21 cellular contexts compared by ENCODE assay signal in the genomic region with DNA sequence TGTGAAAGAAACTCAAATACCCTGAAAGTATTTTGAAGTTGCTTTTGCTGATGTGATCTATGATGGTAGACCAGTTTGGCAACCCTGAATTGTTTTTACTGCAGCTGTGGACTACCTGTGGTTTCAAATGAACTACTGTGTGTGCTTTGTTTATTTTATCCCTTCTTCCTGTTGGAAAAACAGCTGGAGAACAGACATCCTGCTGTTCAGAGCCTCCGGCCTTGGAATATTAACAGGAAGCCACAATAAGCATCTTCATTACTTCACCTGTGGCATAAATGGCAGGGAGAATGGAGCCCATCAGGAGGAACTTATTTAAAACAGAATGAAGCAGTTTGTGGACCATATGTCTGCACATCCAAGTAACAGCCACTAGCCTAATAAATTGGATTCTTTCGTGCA.
A peak's percentile ranks its signal among the peaks of the same experiment; 100 is the strongest.
DNase-seq lines count a peak whose midpoint lies in the region; ATAC-seq and TF ChIP-seq lines count a peak whose summit lies in the region.
"Had no signal": no experiment of that assay in that cellular context is flagged by ENCODE, and none has a peak within 500 bp of the region (broad histone marks: within the 10 kb centered on the region; RNA-seq: fewer than 3 reads in every experiment).

No MANE protein-coding gene starts in this region.

- no peaks in the 10 kb centered on the region for H3K27me3 ChIP-seq in A673 (replicated peaks; ENCODE audit: insufficient read depth, low read depth, low read length, poor library complexity)
- H3K27me3 ChIP-seq in H7 (ENCODE audit: control insufficient read depth, insufficient read depth, low read length), result peaks cover 29% of the 10 kb centered on the region
- no peaks in the 10 kb centered on the region for H3K27me3 ChIP-seq in upper lobe of right lung
- H3K27me3 ChIP-seq in naive thymus-derived CD4-positive, alpha-beta T cell (ENCODE audit: control insufficient read depth in 2 of 2, insufficient read depth in 2 of 2, low read length in 2 of 2), result no peaks in the 10 kb centered on the region
- H3K27me3 ChIP-seq: cardiac muscle cell had no signal

- no peaks in the 10 kb centered on the region for H3K27me3 Mint-ChIP-seq in naive thymus-derived CD4-positive, alpha-beta T cell
- H3K27me3 Mint-ChIP-seq: activated naive CD8-positive, alpha-beta T cell treated with anti-CD3 and anti-CD28 coated beads, Interleukin-2, amount 10 ng/mL, durations not matched to agents 7 days and 5 days; T-helper 17 cell had no signal

- DNase-seq in A673 (ENCODE audit: low spot score) (no peak), H7 (peak; percentile 5), NCI-H510A (lab: John Stamatoyannopoulos, UW) (peak; percentile 49), fibroblast of mammary gland (ENCODE audit: low read depth) (peak; percentile 41), upper lobe of right lung (no peak), HuH-7.5 (ENCODE audit: low spot score) (no peak)
- no peak for DNase-seq in naive thymus-derived CD4-positive, alpha-beta T cell
- DNase-seq: activated naive CD8-positive, alpha-beta T cell treated with anti-CD3 and anti-CD28 coated beads, Interleukin-2, amount 10 ng/mL, durations not matched to agents 7 days and 5 days; activated T-cell treated with anti-CD3 and anti-CD28 coated beads for 4 hours; effector CD8-positive, alpha-beta T cell; foreskin melanocyte; immature natural killer cell; MM.1S; NCI-H446 treated with DMSO at 0.1 percent for 48 hours; nucleus accumbens; T-helper 17 cell had no signal

- H3K36me3 Mint-ChIP-seq in naive thymus-derived CD4-positive, alpha-beta T cell, result peaks cover 0 to 23% (median 0%) of the 10 kb centered on the region in 5 donors
- H3K36me3 Mint-ChIP-seq: immature natural killer cell, memory B cell had no signal

- peak overlapping the region; percentile 13 for H3K27ac ChIP-seq in A673 (ENCODE audit: low read depth, low read length, poor library complexity, severe bottlenecking)
- H3K27ac ChIP-seq in upper lobe of right lung, result no peak overlapping the region
- no peak overlapping the region for H3K27ac ChIP-seq in naive thymus-derived CD4-positive, alpha-beta T cell (ENCODE audit: low read depth, low read length)
- H3K27ac ChIP-seq: cardiac muscle cell, skin epidermis had no signal

- H3K4me3 Mint-ChIP-seq in naive thymus-derived CD4-positive, alpha-beta T cell, result no peak overlapping the region
- H3K4me3 Mint-ChIP-seq: activated naive CD8-positive, alpha-beta T cell treated with anti-CD3 and anti-CD28 coated beads, Interleukin-2, amount 10 ng/mL, durations not matched to agents 7 days and 5 days; immature natural killer cell; memory B cell; T-helper 17 cell had no signal

- H3K9me3 ChIP-seq in A673 (ENCODE audit: low read depth, low read length, poor library complexity, severe bottlenecking), result no peaks in the 10 kb centered on the region
- no peaks in the 10 kb centered on the region for H3K9me3 ChIP-seq in upper lobe of right lung
- H3K9me3 ChIP-seq in naive thymus-derived CD4-positive, alpha-beta T cell (ENCODE audit: control insufficient read depth in 2 of 3, low read length in 3 of 3), result no peaks in the 10 kb centered on the region

- POLR2A ChIA-PET in A673 (lab: Charles Lee; ENCODE audit: low non-redundant PET), result no interaction called here
- POLR2A ChIA-PET in naive thymus-derived CD4-positive, alpha-beta T cell (lab: Charles Lee), result no interaction called here

- no TSS peak for BruUV-seq in A673 (replicated peaks; lab: Mats Ljungman, UMichigan)

- intact Hi-C loops in A673 (cut with micrococcal nuclease; ENCODE audit: unreplicated experiment), result no loop called here
- intact Hi-C loops in upper lobe of right lung (cut with DNase I), result no loop called here
- intact Hi-C loops in naive thymus-derived CD4-positive, alpha-beta T cell (cut with micrococcal nuclease), result loop anchor here in 1 of 2 donors (10.0 kb wide), 1 partner anchor 617 kb away; no protein-coding TSS in a partner anchor

- TF ChIP-seq CTCF in A673 (conservative IDR thresholded peaks at IDR 0.05; ENCODE audit: low read depth, low read length) (no peak), fibroblast of mammary gland (conservative IDR thresholded peaks at IDR 0.05; ENCODE audit: control insufficient read depth, insufficient read depth, low read depth, low read length) (no peak), upper lobe of right lung (IDR thresholded peaks at IDR 0.05) (no peak)

- H3K27ac Mint-ChIP-seq in naive thymus-derived CD4-positive, alpha-beta T cell, result no peak overlapping the region
- H3K27ac Mint-ChIP-seq: activated naive CD8-positive, alpha-beta T cell treated with anti-CD3 and anti-CD28 coated beads, Interleukin-2, amount 10 ng/mL, durations not matched to agents 7 days and 5 days; immature natural killer cell; memory B cell; T-helper 17 cell had no signal

- H3K4me1 ChIP-seq in A673 (ENCODE audit: insufficient read depth, low read length, poor library complexity, severe bottlenecking) (peaks cover 77% of the 10 kb centered on the region), upper lobe of right lung (peaks cover 31% of the 10 kb centered on the region)
- peaks cover 24 to 32% of the 10 kb centered on the region in 2 donors for H3K4me1 ChIP-seq in naive thymus-derived CD4-positive, alpha-beta T cell (ENCODE audit: control insufficient read depth in 2 of 2, insufficient read depth in 2 of 2, low read length in 2 of 2)

- H3K36me3 ChIP-seq in A673 (ENCODE audit: insufficient read depth, low read length, poor library complexity, severe bottlenecking) (no peaks in the 10 kb centered on the region), H7 (replicated peaks; ENCODE audit: control insufficient read depth, insufficient read depth, low read length) (no peaks in the 10 kb centered on the region), upper lobe of right lung (no peaks in the 10 kb centered on the region)
- H3K36me3 ChIP-seq in naive thymus-derived CD4-positive, alpha-beta T cell (ENCODE audit: control insufficient read depth in 2 of 3, insufficient read depth in 3 of 3, low read length in 3 of 3), result no peaks in the 10 kb centered on the region
- H3K36me3 ChIP-seq: cardiac muscle cell had no signal

- peaks cover 0 to 8% (median 0%) of the 10 kb centered on the region in 11 donors for H3K9me3 Mint-ChIP-seq in naive thymus-derived CD4-positive, alpha-beta T cell
- H3K9me3 Mint-ChIP-seq: immature natural killer cell, memory B cell had no signal

- ATAC-seq in upper lobe of right lung, result no peak
- no peak for ATAC-seq in naive thymus-derived CD4-positive, alpha-beta T cell
- ATAC-seq in HG03196 (IDR thresholded peaks at IDR 0.05; ENCODE audit: unreplicated experiment), result no peak
- ATAC-seq: activated CD4-positive, CD25-positive, alpha-beta regulatory T cell treated with anti-CD3 and anti-CD28 coated beads, Interleukin-2, amount 50 U/mL, for 24 hours; T-helper 17 cell had no signal

- H3K4me3 ChIP-seq in A673 (ENCODE audit: low read depth, low read length, poor library complexity, severe bottlenecking) (no peak overlapping the region), H7 (ENCODE audit: insufficient read depth, low read depth, low read length) (no peak overlapping the region), fibroblast of mammary gland (ENCODE audit: control insufficient read depth, low read depth, low read length) (no peak overlapping the region), upper lobe of right lung (no peak overlapping the region)
- H3K4me3 ChIP-seq in naive thymus-derived CD4-positive, alpha-beta T cell (ENCODE audit: low read length), result no peak overlapping the region
- H3K4me3 ChIP-seq: cardiac muscle cell, skin epidermis had no signal

- peaks cover 33 to 71% (median 54%) of the 10 kb centered on the region in 7 donors for H3K4me1 Mint-ChIP-seq in naive thymus-derived CD4-positive, alpha-beta T cell

- CTCF ChIA-PET in A673 (lab: Charles Lee), result no interaction called here
- CTCF ChIA-PET in naive thymus-derived CD4-positive, alpha-beta T cell (lab: Charles Lee), result interaction anchor here (1.0 kb wide), 1 partner anchor 197 kb away, joined by 3 read pairs; no protein-coding TSS in a partner anchor

Comparison
In these comparisons a context has a peak if more than half of its experiments do, and no peak if none do; other contexts are left out.
1. DNase-seq: peak in H7 (single experiment), NCI-H510A (single experiment) and fibroblast of mammary gland (single experiment); none in A673 (single experiment), upper lobe of right lung (single experiment), naive thymus-derived CD4-positive, alpha-beta T cell (0 of 9) and HuH-7.5 (single experiment).